8 cellular contexts compared by ENCODE assay signal in genomic region chr7:107170051-107170661, GRCh38. TPM values are rescaled to one million over a fixed set of nuclear protein-coding genes. Genes with fewer than 3 reads are reported as not detected.
DNase-seq lines count a peak whose midpoint lies in the region; ATAC-seq and TF ChIP-seq lines count a peak whose summit lies in the region.

No MANE protein-coding gene starts in this region.

- no peaks in the 10 kb centered on the region for H3K27me3 ChIP-seq in cardiac muscle cell
- H3K27me3 ChIP-seq in lung (ENCODE audit: control insufficient read depth, insufficient read depth): no peaks in the 10 kb centered on the region
- no peaks in the 10 kb centered on the region for H3K27me3 ChIP-seq in uterus

- DNase-seq in cardiac muscle cell (ENCODE audit: low read depth in 1 of 2, low spot score in 1 of 2) (no peak), cardiac septum (ENCODE audit: low spot score) (no peak), lung (ENCODE audit: low spot score) (no peak), uterus (no peak), NCI-H1930 (lab: John Stamatoyannopoulos, UW) (no peak), DMS79 treated with DMSO at 0.1 percent for 48 hours (lab: John Stamatoyannopoulos, UW) (no peak)

- H3K4me1 ChIP-seq in cardiac muscle cell (ENCODE audit: low read depth): peaks cover 28% of the 10 kb centered on the region
- H3K4me1 ChIP-seq in lung (ENCODE audit: control insufficient read depth in 2 of 2, insufficient read depth in 2 of 2, low read length in 2 of 2): peaks cover 3 to 7% of the 10 kb centered on the region in 2 donors
- peaks cover 0 to 24% of the 10 kb centered on the region in 2 donors for H3K4me1 ChIP-seq in uterus

- H3K36me3 ChIP-seq in cardiac muscle cell (no peaks in the 10 kb centered on the region), lung (ENCODE audit: control insufficient read depth in 2 of 2, insufficient read depth in 2 of 2, low read length in 2 of 2) (peaks cover 0 to 1% of the 10 kb centered on the region in 2 donors), uterus (no peaks in the 10 kb centered on the region)

- H3K4me3 ChIP-seq in cardiac muscle cell: peak overlapping the region; percentile 74
- peak overlapping the region; percentile 24 for H3K4me3 ChIP-seq in lung
- H3K4me3 ChIP-seq in uterus: peak overlapping the region; percentile 90 to 99

- intact Hi-C loops in cardiac septum (cut with DNase I): no loop called here
- intact Hi-C loops in uterus (cut with DNase I; ENCODE audit: low total_unique reads): no loop called here

- H3K4me1 Mint-ChIP-seq in brain: peaks cover 64% of the 10 kb centered on the region

- H3K9me3 Mint-ChIP-seq in brain: no peaks in the 10 kb centered on the region

- peak overlapping the region; percentile 97 for H3K27ac ChIP-seq in cardiac muscle cell
- peak overlapping the region; percentile 85 to 86 for H3K27ac ChIP-seq in lung (ENCODE audit: low read depth in 1 of 2, low read length in 1 of 2)
- peak overlapping the region; percentile 96 to 100 for H3K27ac ChIP-seq in uterus

- no peak for ATAC-seq in lung (ENCODE audit: insufficient read depth, low FRiP score)
- ATAC-seq in GM19324 (IDR thresholded peaks at IDR 0.05; ENCODE audit: low FRiP score, unreplicated experiment): no peak

- WGBS in lung, 2 donors: 2% methylated on average over 10 of the region's 10 CpGs

- H3K27ac Mint-ChIP-seq in brain: peak overlapping the region; percentile 92 to 98 (median 97)

- peak overlapping the region; percentile 93 to 96 (median 95) for H3K4me3 Mint-ChIP-seq in brain

- TF ChIP-seq POLR2A in uterus (IDR thresholded peaks at IDR 0.05): no peak

- peaks cover 21% of the 10 kb centered on the region for H3K27me3 Mint-ChIP-seq in brain

- H3K9me3 ChIP-seq in cardiac muscle cell (ENCODE audit: low read depth): no peaks in the 10 kb centered on the region
- H3K9me3 ChIP-seq in lung (ENCODE audit: control insufficient read depth in 2 of 2, insufficient read depth in 1 of 2, low read length in 1 of 2): no peaks in the 10 kb centered on the region
- no peaks in the 10 kb centered on the region for H3K9me3 ChIP-seq in uterus

- H3K36me3 Mint-ChIP-seq in brain: peaks cover 5% of the 10 kb centered on the region

- no peak for TF ChIP-seq CTCF in cardiac muscle cell (IDR thresholded peaks at IDR 0.05; ENCODE audit: low read depth, low read length)
- no peak for TF ChIP-seq CTCF in brain (conservative IDR thresholded peaks at IDR 0.05)
- TF ChIP-seq CTCF in lung (IDR thresholded peaks at IDR 0.05; ENCODE audit: control extremely low read depth, extremely low read depth): no peak
- no peak for TF ChIP-seq CTCF in uterus (IDR thresholded peaks at IDR 0.05)

RNA-seq across cellular contexts. Expression of gene HBP1, which starts 1.4 kb away (rescaled TPM):
- total RNA-seq in cardiac muscle cell (55.1 and 56.0 TPM in 2 replicates), cardiac septum (45.4 TPM), lung (100 to 1,000 TPM in 1 of 2 donors, 10 to 100 TPM in 1; 45.6 to 187 TPM), uterus (100 to 1,000 TPM in 3 of 4 donors, 10 to 100 TPM in 1; 48.3 to 169 (median 130) TPM)
- polyA plus RNA-seq in cardiac muscle cell (66.0 and 81.7 TPM in 2 replicates), brain (ENCODE audit: insufficient read depth, low read depth, low replicate concordance) (44.3 TPM), lung (10 to 100 TPM; 22.1 to 46.7 TPM)

Comparison
In these comparisons a context has a peak if more than half of its experiments do, and no peak if none do; other contexts are left out.
1. H3K4me3 ChIP-seq: peak in every context shown above with its lines; median percentile 94 in uterus; 74 in cardiac muscle cell; 24 in lung.